Comparison of ENCODE assay signal across 8 cellular contexts in genomic region chr11:12090061-12090572, GRCh38. TPM values are rescaled to one million over a fixed set of nuclear protein-coding genes. Genes with fewer than 3 reads are reported as not detected.
DNase-seq lines count a peak whose midpoint lies in the region; ATAC-seq, FAIRE-seq and TF ChIP-seq lines count a peak whose summit lies in the region.

No MANE protein-coding gene starts in this region.

- H3K4me1 ChIP-seq in SK-N-SH (ENCODE audit: control insufficient read depth in 1 of 2, insufficient read depth in 2 of 2, low read depth in 1 of 2, low read length in 1 of 2) (peaks cover 6 to 50% of the 10 kb centered on the region in 2 experiments; a peak in 3 of 4 replicates), transverse colon (peaks cover 62 to 96% (median 83%) of the 10 kb centered on the region in 4 donors)

- CTCF ChIA-PET in SK-N-SH (lab: Yijun Ruan, JAX) = interaction anchor here (1.0 to 2.9 kb wide), 2 partner anchors 46 to 192 kb away, joined by 3 to 10 read pairs; no protein-coding TSS in a partner anchor

- 16% methylated on average over 4 of the region's 4 CpGs for WGBS in SK-N-SH (ENCODE audit: low lambda C conversion rate)
- whole genome bisulfite sequencing in transverse colon (ENCODE audit: low coverage in 1 of 2), 2 donors = 43% methylated on average over 4 of the region's 4 CpGs; no CpG with 5 or more reads in 1 of the 2 donors

- H3F3A ChIP-seq in SK-N-SH (replicated peaks; ENCODE audit: insufficient read depth) = peaks cover 87% of the 10 kb centered on the region

- intact Hi-C loops in transverse colon (cut with DNase I; ENCODE audit: low total_unique reads) = no loop called here

- FAIRE-seq in HTR-8/SVneo (lab: Jason Lieb, UNC) = no peak

- TF ChIP-seq POLR2A in transverse colon (IDR thresholded peaks at IDR 0.05) = no peak

- H3K9me3 ChIP-seq in SK-N-SH (no peaks in the 10 kb centered on the region), transverse colon (no peaks in the 10 kb centered on the region)

- peak in 1 of 2 experiments; percentile 86; a peak in 2 of 4 replicates for TF ChIP-seq EP300 in SK-N-SH (IDR thresholded peaks at IDR 0.05; ENCODE audit: borderline replicate concordance in 1 of 2, low read depth in 1 of 2, low read length in 1 of 2)
- no peak for TF ChIP-seq EP300 in transverse colon (IDR thresholded peaks at IDR 0.05; ENCODE audit: low read depth)

- no peaks in the 10 kb centered on the region for H3K9me2 ChIP-seq in SK-N-SH

- peak overlapping the region; percentile 92 for H3K4me2 ChIP-seq in SK-N-SH

- no peaks in the 10 kb centered on the region for H4K20me1 ChIP-seq in SK-N-SH (ENCODE audit: insufficient read depth)

- in situ Hi-C loops in transverse colon (cut with MboI; ENCODE audit: low pct_ligation_motif_present in 1 of 4, low pct_unique_long_range_greater_than_20kb in 1 of 4, low sequenced_read_pairs in 3 of 4) = no loop called here

- TF ChIP-seq RAD21 in SK-N-SH (IDR thresholded peaks at IDR 0.05; ENCODE audit: low read length) = no peak

- H3K36me3 ChIP-seq in SK-N-SH (replicated peaks in 1 of 2; ENCODE audit: control insufficient read depth in 1 of 2, insufficient read depth in 2 of 2, low read length in 1 of 2) = no peaks in the 10 kb centered on the region
- no peaks in the 10 kb centered on the region for H3K36me3 ChIP-seq in transverse colon

- DNase-seq in activated effector memory CD4-positive, alpha-beta T cell treated with anti-CD3 and anti-CD28 coated beads, Interleukin-2, amount 50 U/mL, for 16 hours = peak; percentile 60
- DNase-seq in activated effector memory CD4-positive, alpha-beta T cell treated with Interleukin-2 at 50 U/mL for 16 hours = no peak
- DNase-seq in SK-N-SH (no peak), fibroblast of pulmonary artery (ENCODE audit: low read depth) (peak; percentile 48), transverse colon (no peak), HTR-8/SVneo (ENCODE audit: insufficient read length, low spot score) (no peak)
- DNase-seq in activated CD4-positive, CD25-positive, alpha-beta regulatory T cell treated with anti-CD3 and anti-CD28 coated beads, Interleukin-2, amount 50 U/mL, for 72 hours = no peak

- H3K9ac ChIP-seq in SK-N-SH = peak overlapping the region; percentile 100; the same call in 1 of the 2 replicates

- H3K27ac ChIP-seq in SK-N-SH (ENCODE audit: low read depth in 2 of 2, low read length in 1 of 2) (peak overlapping the region; percentile 51 to 100; a peak in 3 of 4 replicates), transverse colon (peak overlapping the region; percentile 86 to 94 (median 92))

- H2AFZ ChIP-seq in SK-N-SH (ENCODE audit: low read depth) = no peak overlapping the region

- POLR2A ChIA-PET in SK-N-SH (lab: Yijun Ruan, JAX) = no interaction called here

- ATAC-seq in HG03108 (IDR thresholded peaks at IDR 0.05; ENCODE audit: unreplicated experiment) = no peak

- no peak overlapping the region for H3K4me3 ChIP-seq in SK-N-SH (ENCODE audit: low read depth in 2 of 2, low read length in 1 of 2)
- no peak overlapping the region for H3K4me3 ChIP-seq in fibroblast of pulmonary artery (replicated peaks; ENCODE audit: low read depth, low read length)
- H3K4me3 ChIP-seq in transverse colon = no peak overlapping the region

- H3K79me2 ChIP-seq in SK-N-SH (ENCODE audit: insufficient read depth) = peaks cover 21% of the 10 kb centered on the region; the same call in 1 of the 2 replicates

- TF ChIP-seq CTCF in SK-N-SH (IDR thresholded peaks at IDR 0.05) = no peak
- TF ChIP-seq CTCF in fibroblast of pulmonary artery (IDR thresholded peaks at IDR 0.05; ENCODE audit: low read length, missing control alignments) = no peak
- TF ChIP-seq CTCF in transverse colon (IDR thresholded peaks at IDR 0.05) = no peak

- H3K27me3 ChIP-seq in SK-N-SH (ENCODE audit: insufficient read depth) (no peaks in the 10 kb centered on the region), transverse colon (no peaks in the 10 kb centered on the region)

TF ChIP-seq in SK-N-SH, 30 proteins besides CTCF, POLR2A, EP300 and RAD21:
- TF ChIP-seq YY1 (IDR thresholded peaks at IDR 0.05; ENCODE audit: low read depth) = no peak
- TF ChIP-seq SIN3A (IDR thresholded peaks at IDR 0.05; ENCODE audit: borderline replicate concordance, low read depth, low read length) = peak; percentile 31; the same call in 1 of the 2 replicates
- peak; percentile 85 for TF ChIP-seq NFIC (IDR thresholded peaks at IDR 0.05; ENCODE audit: borderline replicate concordance)
- TF ChIP-seq PBX3 (IDR thresholded peaks at IDR 0.05) = peak; percentile 19; the same call in 1 of the 2 replicates
- TF ChIP-seq GABPA (IDR thresholded peaks at IDR 0.05; ENCODE audit: low read depth) = peak; percentile 64
- TF ChIP-seq MEF2A (IDR thresholded peaks at IDR 0.05; ENCODE audit: borderline replicate concordance, low read depth) = 0 out of 2 replicates have a peak, but pooled peaks have one; percentile 32
- TF ChIP-seq EZH2phosphoT487 (IDR thresholded peaks at IDR 0.05; ENCODE audit: borderline replicate concordance, low read depth) = no peak
- TF ChIP-seq TEAD4 (IDR thresholded peaks at IDR 0.05; ENCODE audit: borderline replicate concordance, insufficient read depth) = peak; percentile 39; the same call in 1 of the 2 replicates
- peak; percentile 18; the same call in 1 of the 2 replicates for TF ChIP-seq JUND (IDR thresholded peaks at IDR 0.05)
- TF ChIP-seq RXRA (IDR thresholded peaks at IDR 0.05; ENCODE audit: borderline replicate concordance, low read depth) = peak; percentile 72; the same call in 1 of the 2 replicates
- no peak for TF ChIP-seq ELF1 (IDR thresholded peaks at IDR 0.05)
- peak; percentile 32; the same call in 1 of the 2 replicates for TF ChIP-seq POLR2AphosphoS5 (IDR thresholded peaks at IDR 0.05; ENCODE audit: low read depth, low read length)
- TF ChIP-seq CHD2 (IDR thresholded peaks at IDR 0.05; ENCODE audit: low read length, partially characterized antibody) = no peak
- peak; percentile 86 for TF ChIP-seq TCF12 (IDR thresholded peaks at IDR 0.05)
- TF ChIP-seq, protein P1, sequence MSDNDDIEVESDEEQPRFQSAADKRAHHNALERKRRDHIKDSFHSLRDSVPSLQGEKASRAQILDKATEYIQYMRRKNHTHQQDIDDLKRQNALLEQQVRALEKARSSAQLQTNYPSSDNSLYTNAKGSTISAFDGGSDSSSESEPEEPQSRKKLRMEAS (IDR thresholded peaks at IDR 0.05; ENCODE audit: low read depth) = peak; percentile 49; the same call in 1 of the 2 replicates
TF ChIP-seq in SK-N-SH: peak in this region for 11.

RNA-seq across cellular contexts. Expression of gene MICAL2, which starts 20.3 kb away (rescaled TPM):
- polyA plus RNA-seq in SK-N-SH (2012; rRNA removed) = 54.6 and 67.9 TPM in 2 replicates
- polyA plus RNA-seq in SK-N-SH (2012; cell fraction: cytosol; rRNA removed) = 38.0 and 41.1 TPM in 2 replicates
- 76.3 and 84.6 TPM in 2 replicates for polyA plus RNA-seq in SK-N-SH (2012; cell fraction: nucleus; rRNA removed)
- 100 to 1,000 TPM; 309 to 483 (median 316) TPM for total RNA-seq in transverse colon

Comparison
In these comparisons a context has a peak if more than half of its experiments do, and no peak if none do; other contexts are left out.
1. DNase-seq: peak in activated effector memory CD4-positive, alpha-beta T cell treated with anti-CD3 and anti-CD28 coated beads, Interleukin-2, amount 50 U/mL, for 16 hours (single experiment) and fibroblast of pulmonary artery (single experiment); none in activated effector memory CD4-positive, alpha-beta T cell treated with Interleukin-2 at 50 U/mL for 16 hours (single experiment), SK-N-SH (single experiment), transverse colon (single experiment), activated CD4-positive, CD25-positive, alpha-beta regulatory T cell treated with anti-CD3 and anti-CD28 coated beads, Interleukin-2, amount 50 U/mL, for 72 hours (single experiment) and HTR-8/SVneo (single experiment).